In the genomic region with DNA sequence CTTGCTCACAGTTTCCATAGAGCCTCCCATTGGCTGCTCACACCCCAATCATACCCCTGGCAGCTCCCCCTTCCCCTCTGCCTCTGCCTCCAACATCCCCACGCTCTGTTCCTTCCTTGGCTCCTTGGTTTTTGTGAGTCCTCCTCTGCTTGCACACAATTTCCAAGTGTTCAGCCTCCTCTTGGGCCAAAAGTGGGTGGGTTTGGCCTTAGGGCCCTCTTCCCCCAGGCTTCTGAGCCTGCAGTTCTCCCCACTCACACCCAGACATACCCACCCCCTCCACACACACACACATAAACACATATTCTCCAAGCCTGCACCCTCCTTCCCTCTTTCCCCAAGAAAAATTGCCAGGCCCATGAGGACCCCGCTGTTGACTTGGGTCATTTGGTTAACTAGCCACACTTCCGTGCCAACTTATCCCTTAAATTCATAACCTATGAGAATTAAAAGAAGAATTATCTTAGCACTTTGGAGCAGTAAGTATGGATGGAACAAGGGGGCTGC, we compare ENCODE assay signal across 15 cellular contexts. TPM values are rescaled to one million over a fixed set of nuclear protein-coding genes. Genes with fewer than 3 reads are reported as not detected.
DNase-seq lines count a peak whose midpoint lies in the region; ATAC-seq and TF ChIP-seq lines count a peak whose summit lies in the region.
"Had no signal": no experiment of that assay in that cellular context is flagged by ENCODE, and none has a peak within 500 bp of the region (broad histone marks: within the 10 kb centered on the region; RNA-seq: fewer than 3 reads in every experiment).

No MANE protein-coding gene starts in this region.

- H3K27me3 ChIP-seq in right atrium auricular region = no peaks in the 10 kb centered on the region
- peaks cover 3% of the 10 kb centered on the region for H3K27me3 ChIP-seq in osteoblast (ENCODE audit: insufficient read depth, low read length)

- TF ChIP-seq CTCF in right atrium auricular region (IDR thresholded peaks at IDR 0.05) (no peak), coronary artery (IDR thresholded peaks at IDR 0.05) (no peak), osteoblast (IDR thresholded peaks at IDR 0.05; ENCODE audit: extremely low read depth, low read depth, low read length) (no peak)

- H3K27ac ChIP-seq in right atrium auricular region (no peak overlapping the region), coronary artery (no peak overlapping the region), osteoblast (ENCODE audit: low read depth, low read length) (no peak overlapping the region)
- H3K27ac ChIP-seq: BLaER1 treated with 17β-estradiol and CSF1 and Interleukin-3, amounts not matched to agents 10 nM and 100 nM had no signal

- ATAC-seq in GM19023 (IDR thresholded peaks at IDR 0.05; ENCODE audit: unreplicated experiment) (no peak), HG03097 (IDR thresholded peaks at IDR 0.05; ENCODE audit: low FRiP score, unreplicated experiment) (no peak)
- ATAC-seq: GM12878, GM23338 had no signal

- no peak overlapping the region for H2AFZ ChIP-seq in osteoblast (ENCODE audit: low read length)
- H2AFZ ChIP-seq: GM23338 had no signal

- no peaks in the 10 kb centered on the region for H4K20me1 ChIP-seq in osteoblast (ENCODE audit: insufficient read depth, low read length)

- H3K9me3 ChIP-seq in right atrium auricular region = no peaks in the 10 kb centered on the region
- no peaks in the 10 kb centered on the region for H3K9me3 ChIP-seq in osteoblast (ENCODE audit: low read depth, low read length)

- DNase-seq in right atrium auricular region (ENCODE audit: low spot score) (peak; percentile 38), cardiac septum (ENCODE audit: low spot score) (no peak), coronary artery (ENCODE audit: low spot score) (peak; percentile 58), osteoblast (ENCODE audit: insufficient read length, low spot score, missing footprints) (peak; percentile 54)
- no peak for DNase-seq in activated CD4-positive, CD25-positive, alpha-beta regulatory T cell treated with anti-CD3 and anti-CD28 coated beads, Interleukin-2, amount 50 U/mL, for 72 hours
- DNase-seq: ACHN; Calu3; CD4-positive, CD25-positive, alpha-beta regulatory T cell; DMS 273 treated with DMSO at 0.1 percent for 48 hours had no signal

- H3K4me1 ChIP-seq in right atrium auricular region (peaks cover 0 to 17% of the 10 kb centered on the region in 2 donors), osteoblast (ENCODE audit: insufficient read depth, low read length) (no peaks in the 10 kb centered on the region)

- no peak overlapping the region for H3K4me2 ChIP-seq in osteoblast (ENCODE audit: insufficient read depth, low read length)
- H3K4me2 ChIP-seq: BLaER1 treated with 17β-estradiol and CSF1 and Interleukin-3, amounts not matched to agents 10 nM and 100 nM; GM23338 had no signal

- intact Hi-C loops in cardiac septum (cut with DNase I) = loop anchor here (5.0 kb wide), 1 partner anchor 57 kb away; no protein-coding TSS in a partner anchor

- H3K4me3 ChIP-seq in right atrium auricular region (no peak overlapping the region), coronary artery (no peak overlapping the region), osteoblast (ENCODE audit: insufficient read depth, low read length) (no peak overlapping the region)
- H3K4me3 ChIP-seq: BLaER1 treated with 17β-estradiol and CSF1 and Interleukin-3, amounts not matched to agents 10 nM and 100 nM; GM12878; GM23338 had no signal

- no peaks in the 10 kb centered on the region for H3K79me2 ChIP-seq in osteoblast (ENCODE audit: insufficient read depth, low read length)

- no peaks in the 10 kb centered on the region for H3K36me3 ChIP-seq in right atrium auricular region
- no peaks in the 10 kb centered on the region for H3K36me3 ChIP-seq in osteoblast (ENCODE audit: insufficient read depth, low read length)
- H3K36me3 ChIP-seq: BLaER1 treated with 17β-estradiol and CSF1 and Interleukin-3, amounts not matched to agents 10 nM and 100 nM had no signal

RNA-seq across cellular contexts. Expression of gene APLN, which starts 4.5 kb away (rescaled TPM):
- total RNA-seq in right atrium auricular region = 1 to 10 TPM; 2.1 to 2.3 TPM
- total RNA-seq in cardiac septum = 6.2 TPM
- 0.29 and 0.72 TPM in 2 replicates for total RNA-seq in osteoblast
- total RNA-seq: CD4-positive, CD25-positive, alpha-beta regulatory T cell; G401; GM12878 had no signal

Comparison
In these comparisons a context has a peak if more than half of its experiments do, and no peak if none do; other contexts are left out.
1. DNase-seq: peak in right atrium auricular region (single experiment), coronary artery (single experiment) and osteoblast (single experiment); none in cardiac septum (single experiment) and activated CD4-positive, CD25-positive, alpha-beta regulatory T cell treated with anti-CD3 and anti-CD28 coated beads, Interleukin-2, amount 50 U/mL, for 72 hours (single experiment).